In the genomic region with DNA sequence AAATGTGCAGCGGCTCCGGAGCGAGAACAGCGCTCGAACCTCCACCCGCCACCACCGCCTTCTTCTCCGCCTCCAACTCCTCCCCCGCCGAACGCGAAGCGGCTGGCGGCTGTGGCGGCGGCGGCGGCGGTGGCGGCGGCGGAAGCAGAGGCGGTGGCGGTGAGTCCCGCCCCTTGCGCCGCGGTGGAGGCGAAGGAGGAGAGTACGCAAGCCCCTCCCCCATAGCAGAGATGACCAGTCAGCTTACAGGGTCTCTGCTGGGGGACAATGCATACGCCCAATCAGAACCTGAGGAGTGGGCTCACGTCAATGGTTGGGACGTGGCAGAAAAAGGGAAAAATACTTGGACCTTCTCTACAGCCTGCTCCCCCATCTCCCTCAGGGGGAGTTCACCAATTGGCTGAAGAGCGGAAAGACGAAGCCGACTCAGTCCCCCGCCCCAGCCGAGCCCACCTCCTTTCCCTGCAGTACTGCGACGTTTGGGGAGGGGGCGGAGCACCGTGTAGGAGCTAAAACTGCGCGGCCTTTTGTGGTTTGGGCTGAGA, we compare ENCODE assay signal across 8 cellular contexts. TPM values are rescaled to one million over a fixed set of nuclear protein-coding genes. Genes with fewer than 3 reads are reported as not detected.
DNase-seq lines count a peak whose midpoint lies in the region; ATAC-seq, FAIRE-seq and TF ChIP-seq lines count a peak whose summit lies in the region.

A gene with protein sequence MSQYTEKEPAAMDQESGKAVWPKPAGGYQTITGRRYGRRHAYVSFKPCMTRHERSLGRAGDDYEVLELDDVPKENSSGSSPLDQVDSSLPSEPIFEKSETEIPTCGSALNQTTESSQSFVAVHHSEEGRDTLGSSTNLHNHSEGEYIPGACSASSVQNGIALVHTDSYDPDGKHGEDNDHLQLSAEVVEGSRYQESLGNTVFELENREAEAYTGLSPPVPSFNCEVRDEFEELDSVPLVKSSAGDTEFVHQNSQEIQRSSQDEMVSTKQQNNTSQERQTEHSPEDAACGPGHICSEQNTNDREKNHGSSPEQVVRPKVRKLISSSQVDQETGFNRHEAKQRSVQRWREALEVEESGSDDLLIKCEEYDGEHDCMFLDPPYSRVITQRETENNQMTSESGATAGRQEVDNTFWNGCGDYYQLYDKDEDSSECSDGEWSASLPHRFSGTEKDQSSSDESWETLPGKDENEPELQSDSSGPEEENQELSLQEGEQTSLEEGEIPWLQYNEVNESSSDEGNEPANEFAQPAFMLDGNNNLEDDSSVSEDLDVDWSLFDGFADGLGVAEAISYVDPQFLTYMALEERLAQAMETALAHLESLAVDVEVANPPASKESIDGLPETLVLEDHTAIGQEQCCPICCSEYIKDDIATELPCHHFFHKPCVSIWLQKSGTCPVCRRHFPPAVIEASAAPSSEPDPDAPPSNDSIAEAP (minus strand): TSS at position 131 of the 545 bp plus-strand sequence. CDS start 26,541 bp downstream, outside the sequence.

- H3K4me2 ChIP-seq in OCI-LY3 (ENCODE audit: low read length): peak within 1 kb of the TSS; percentile 92

- peak; percentile 99 for DNase-seq in Calu3
- DNase-seq in HuH-7 (ENCODE audit: low spot score): peak; percentile 88
- DNase-seq in activated CD8-positive, alpha-beta memory T cell treated with anti-CD3 and anti-CD28 coated beads, Interleukin-2, amount 50 U/mL, for 48 hours: peak; percentile 97
- peak; percentile 90 for DNase-seq in stimulated activated CD8-positive, alpha-beta memory T cell treated with anti-CD3 and anti-CD28 coated beads, Interleukin-15, amount 100 ng/mL, for 4 hours (ENCODE audit: low read depth in 2 of 2)

- H3K79me2 ChIP-seq in OCI-LY3 (ENCODE audit: low read length): peaks cover 39% of the 10 kb centered on the region

- peaks cover 6% of the 10 kb centered on the region for H3K9me3 Mint-ChIP-seq in Calu3 (ENCODE audit: low read depth, unreplicated experiment)

- CTCF ChIA-PET in Calu3 (lab: Charles Lee): interaction anchor here (0.6 to 1.1 kb wide), 10 partner anchors 45 to 1635 kb away, joined by 3 to 10 read pairs (median 4); no protein-coding TSS in a partner anchor

- H3K27ac Mint-ChIP-seq in Calu3 (ENCODE audit: unreplicated experiment): peak within 1 kb of the TSS; percentile 97

- H3K27ac ChIP-seq in OCI-LY3 (ENCODE audit: low read length): peak within 1 kb of the TSS; percentile 95
- peak within 1 kb of the TSS; percentile 99 for H3K27ac ChIP-seq in mesodermal cell (ENCODE audit: low read depth, low read length, severe bottlenecking)

- peak; percentile 100 for FAIRE-seq in endometrium (lab: Jason Lieb, UNC)

- no peaks in the 10 kb centered on the region for H3K36me3 ChIP-seq in OCI-LY3 (replicated peaks; ENCODE audit: low read depth, low read length)
- H3K36me3 ChIP-seq in mesodermal cell (ENCODE audit: control insufficient read depth, insufficient read depth, low read length): peaks cover 15% of the 10 kb centered on the region

- BruUV-seq in Calu3 (replicated peaks; lab: Mats Ljungman, UMichigan): no TSS peak

- 0% methylated on average over 3 to 22 of the region's 44 CpGs for WGBS in mesodermal cell (ENCODE audit: insufficient coverage in 2 of 2), 2 experiments

- H3K27me3 ChIP-seq in OCI-LY3 (ENCODE audit: low read depth, low read length): no peaks in the 10 kb centered on the region

- H3K4me3 ChIP-seq in OCI-LY3 (ENCODE audit: low read length): peak within 1 kb of the TSS; percentile 100
- H3K4me3 ChIP-seq in mesodermal cell (ENCODE audit: extremely low read depth, insufficient read depth, low read length, poor library complexity, severe bottlenecking): peak within 1 kb of the TSS; percentile 94

- peak within 1 kb of the TSS; percentile 86 for H3K9ac ChIP-seq in OCI-LY3 (ENCODE audit: low read length)

- peak within 1 kb of the TSS; percentile 99 for H3K4me3 Mint-ChIP-seq in Calu3 (ENCODE audit: low read depth, unreplicated experiment)

- intact Hi-C loops in Calu3 (cut with micrococcal nuclease; ENCODE audit: unreplicated experiment): loop anchor here (1.0 to 5.0 kb wide), 3 partner anchors 38 to 97 kb away; no protein-coding TSS in a partner anchor

- H3K4me1 Mint-ChIP-seq in Calu3 (ENCODE audit: low read depth, unreplicated experiment): peaks cover 32% of the 10 kb centered on the region

- H3K9me3 ChIP-seq in OCI-LY3 (ENCODE audit: insufficient read depth, low read length) (no peaks in the 10 kb centered on the region), mesodermal cell (ENCODE audit: control insufficient read depth, low read length) (peaks cover 9% of the 10 kb centered on the region)

- no peaks in the 10 kb centered on the region for H3K27me3 Mint-ChIP-seq in Calu3 (ENCODE audit: unreplicated experiment)

- peak within 1 kb of the TSS; percentile 83 for H2AFZ ChIP-seq in OCI-LY3 (ENCODE audit: low read depth, low read length)

- ATAC-seq in GM21515 (IDR thresholded peaks at IDR 0.05; ENCODE audit: unreplicated experiment): peak; percentile 86

- peaks cover 10% of the 10 kb centered on the region for H3K4me1 ChIP-seq in OCI-LY3 (ENCODE audit: low read length)
- H3K4me1 ChIP-seq in mesodermal cell (ENCODE audit: control insufficient read depth, insufficient read depth, low read length, poor library complexity, severe bottlenecking): peaks cover 11% of the 10 kb centered on the region

- peaks cover 17% of the 10 kb centered on the region; the same call in 1 of the 2 replicates for H4K20me1 ChIP-seq in OCI-LY3 (ENCODE audit: insufficient read depth, low read length)

- H3K36me3 Mint-ChIP-seq in Calu3 (ENCODE audit: insufficient read depth, unreplicated experiment): peaks cover 59% of the 10 kb centered on the region

- TF ChIP-seq CTCF in Calu3 (IDR thresholded peaks at IDR 0.05; ENCODE audit: unreplicated experiment) (peak; percentile 34), OCI-LY3 (IDR thresholded peaks at IDR 0.05; ENCODE audit: low read depth, low read length) (no peak)

RNA-seq across cellular contexts. Expression of the gene that starts here (rescaled TPM):
- total RNA-seq in Calu3 (2022): 81.0 and 89.0 TPM in 2 replicates
- polyA plus RNA-seq in mesodermal cell (2013, experiment 1 of 2): 129 TPM
- polyA plus RNA-seq in mesodermal cell (2013, experiment 2 of 2): 140 TPM

Comparison
In these comparisons a context has a peak if more than half of its experiments do, and no peak if none do; other contexts are left out.
1. Peak in every context shown above with its lines: DNase-seq, ATAC-seq, H3K4me3 ChIP-seq and H3K27ac ChIP-seq.